ENCODE assay signal across 1 cellular context in the genomic region with DNA sequence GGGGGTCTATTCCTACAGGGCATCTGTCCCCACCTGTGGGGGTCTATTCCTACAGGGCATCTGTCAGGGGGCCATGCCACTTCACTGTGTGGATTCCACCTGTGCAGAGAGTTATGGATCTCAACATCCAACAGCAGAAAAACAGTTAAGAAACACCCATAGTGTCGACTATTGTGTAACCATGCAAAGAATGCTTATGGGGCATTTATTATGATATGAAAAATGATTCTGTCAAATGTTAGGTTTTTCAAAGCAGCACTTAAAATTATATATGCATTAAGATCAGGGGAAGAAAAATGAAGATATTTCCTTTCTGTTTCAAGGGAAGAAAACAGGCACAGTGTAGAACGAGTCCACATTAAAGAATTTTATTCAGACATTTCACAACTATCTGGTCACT.
TF ChIP-seq lines count a peak whose summit lies in the region.

No MANE protein-coding gene starts in this region.

TF ChIP-seq in HepG2, 621 proteins besides CTCF, POLR2A, EP300 and RAD21 (continued from another document):
- TF ChIP-seq MAFK (conservative IDR thresholded peaks at IDR 0.05 in 1 of 2, IDR thresholded peaks at IDR 0.05 in 1 of 2; ENCODE audit: low read length in 2 of 2) = peak; percentile 44 to 65
